Comparison of ENCODE assay signal across 27 cellular contexts in the genomic region with DNA sequence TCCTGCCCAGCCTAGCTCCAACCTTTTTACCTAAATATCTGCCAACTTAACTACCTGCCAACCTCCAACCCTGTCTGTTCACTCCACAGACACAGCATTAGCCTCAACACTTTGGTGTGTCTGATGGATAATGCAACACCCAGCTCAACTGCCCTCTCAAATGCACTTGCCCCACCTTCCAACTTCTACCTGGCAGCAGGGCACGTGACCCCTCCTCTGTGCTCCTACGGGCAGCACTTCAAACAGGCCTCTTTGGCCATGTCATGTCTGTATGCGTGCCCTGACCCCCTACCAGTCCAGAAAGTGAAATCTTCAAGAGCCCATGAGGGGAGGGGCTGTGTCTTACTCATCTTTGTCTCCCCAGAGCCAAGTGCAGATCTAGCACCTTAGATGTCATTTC. TPM values are rescaled to one million over a fixed set of nuclear protein-coding genes. Genes with fewer than 3 reads are reported as not detected.
A peak's percentile ranks its signal among the peaks of the same experiment; 100 is the strongest.
DNase-seq lines count a peak whose midpoint lies in the region; ATAC-seq and TF ChIP-seq lines count a peak whose summit lies in the region.
"Had no signal": no experiment of that assay in that cellular context is flagged by ENCODE, and none has a peak within 500 bp of the region (broad histone marks: within the 10 kb centered on the region; RNA-seq: fewer than 3 reads in every experiment).

No MANE protein-coding gene starts in this region.

- H3K27ac ChIP-seq in BLaER1 (no peak overlapping the region), gastroesophageal sphincter (no peak overlapping the region)
- H3K27ac ChIP-seq: left lung, WERI-Rb-1 had no signal

- H3K4me2 ChIP-seq in BLaER1, result peak overlapping the region; percentile 31; the same call in 1 of the 2 replicates

- ATAC-seq in activated CD8-positive, alpha-beta T cell treated with anti-CD3 and anti-CD28 coated beads, Interleukin-2, amount 10 ng/mL, durations not matched to agents 7 days and 5 days, result no peak
- no peak for ATAC-seq in naive thymus-derived CD8-positive, alpha-beta T cell
- ATAC-seq in gastroesophageal sphincter, result no peak
- no peak for ATAC-seq in GM21381 (IDR thresholded peaks at IDR 0.05; ENCODE audit: unreplicated experiment)
- ATAC-seq: left lung had no signal

- H3K4me3 ChIP-seq in BLaER1 (no peak overlapping the region), gastroesophageal sphincter (no peak overlapping the region), H7 (ENCODE audit: insufficient read depth, low read depth, low read length) (no peak overlapping the region)
- H3K4me3 ChIP-seq: left lung had no signal

- H3K9ac ChIP-seq in BLaER1, result no peak overlapping the region; the same call in 1 of the 2 replicates

- no peak for DNase-seq in activated CD4-positive, alpha-beta T cell treated with anti-CD3 and anti-CD28 coated beads, Interleukin-2, amount 10 ng/mL, durations not matched to agents 7 days and 5 days
- DNase-seq in activated CD4-positive, alpha-beta T cell treated with anti-CD3 and anti-CD28 coated beads, Interleukin-2, amount 50 U/mL, for 4 hours, result no peak
- no peak for DNase-seq in activated CD8-positive, alpha-beta T cell treated with anti-CD3 and anti-CD28 coated beads, Interleukin-2, amount 10 ng/mL, durations not matched to agents 7 days and 5 days
- DNase-seq in naive thymus-derived CD8-positive, alpha-beta T cell, result no peak
- DNase-seq in H7, result no peak
- DNase-seq: 8988T; activated CD4-positive, alpha-beta T cell treated with anti-CD3 and anti-CD28 coated beads for 48 hours; activated CD8-positive, alpha-beta memory T cell treated with anti-CD3 and anti-CD28 coated beads, Interleukin-2, amount 50 U/mL, for 4 hours; activated effector memory CD4-positive, alpha-beta T cell treated with Interleukin-2 at 50 U/mL for 16 hours; amniotic stem cell; cerebellar nuclear complex; dermis blood vessel endothelial cell; islet precursor cell; left lung; NCI-H146; NCI-H345; NCI-H69; Right ventricle myocardium superior; stimulated activated CD4-positive, alpha-beta T cell treated with anti-CD3 and anti-CD28 coated beads, Interleukin-4, amount 100 ng/mL, for 1 hour; substantia nigra; T1000; trophoblast cell; WERI-Rb-1 had no signal

- H3K36me3 ChIP-seq in BLaER1 (peaks cover 98% of the 10 kb centered on the region), gastroesophageal sphincter (peaks cover 4 to 100% of the 10 kb centered on the region in 2 donors), H7 (replicated peaks; ENCODE audit: control insufficient read depth, insufficient read depth, low read length) (peaks cover 15% of the 10 kb centered on the region)

- no peak for TF ChIP-seq POLR2A in gastroesophageal sphincter (IDR thresholded peaks at IDR 0.05)

- POLR2A ChIA-PET in activated CD4-positive, alpha-beta T cell treated with anti-CD3 and anti-CD28 coated beads, Interleukin-2, amount 10 ng/mL, durations not matched to agents 7 days and 5 days (lab: Charles Lee), result no interaction called here
- POLR2A ChIA-PET in activated CD8-positive, alpha-beta T cell treated with anti-CD3 and anti-CD28 coated beads, Interleukin-2, amount 10 ng/mL, durations not matched to agents 7 days and 5 days (lab: Charles Lee), result no interaction called here
- POLR2A ChIA-PET in naive thymus-derived CD8-positive, alpha-beta T cell (lab: Charles Lee), result no interaction called here

- H3K36me3 Mint-ChIP-seq in activated CD4-positive, alpha-beta T cell treated with anti-CD3 and anti-CD28 coated beads, Interleukin-2, amount 10 ng/mL, durations not matched to agents 7 days and 5 days (ENCODE audit: low read depth), result peaks cover 80% of the 10 kb centered on the region
- H3K36me3 Mint-ChIP-seq in activated CD8-positive, alpha-beta T cell treated with anti-CD3 and anti-CD28 coated beads, Interleukin-2, amount 10 ng/mL, durations not matched to agents 7 days and 5 days (ENCODE audit: low read depth), result peaks cover 78% of the 10 kb centered on the region
- H3K36me3 Mint-ChIP-seq in naive thymus-derived CD8-positive, alpha-beta T cell, result peaks cover 11 to 94% (median 31%) of the 10 kb centered on the region in 3 donors

- H3K27ac Mint-ChIP-seq in activated CD4-positive, alpha-beta T cell treated with anti-CD3 and anti-CD28 coated beads, Interleukin-2, amount 10 ng/mL, durations not matched to agents 7 days and 5 days, result peak overlapping the region; percentile 9
- H3K27ac Mint-ChIP-seq in activated CD8-positive, alpha-beta T cell treated with anti-CD3 and anti-CD28 coated beads, Interleukin-2, amount 10 ng/mL, durations not matched to agents 7 days and 5 days, result peak overlapping the region; percentile 13
- peak overlapping the region in 8 of 10 donors; percentile 45 to 90 (median 84) for H3K27ac Mint-ChIP-seq in naive thymus-derived CD8-positive, alpha-beta T cell

- no peaks in the 10 kb centered on the region for H3K9me3 Mint-ChIP-seq in activated CD4-positive, alpha-beta T cell treated with anti-CD3 and anti-CD28 coated beads, Interleukin-2, amount 10 ng/mL, durations not matched to agents 7 days and 5 days
- H3K9me3 Mint-ChIP-seq in activated CD8-positive, alpha-beta T cell treated with anti-CD3 and anti-CD28 coated beads, Interleukin-2, amount 10 ng/mL, durations not matched to agents 7 days and 5 days (ENCODE audit: insufficient read depth), result no peaks in the 10 kb centered on the region
- no peaks in the 10 kb centered on the region for H3K9me3 Mint-ChIP-seq in naive thymus-derived CD8-positive, alpha-beta T cell
- H3K9me3 Mint-ChIP-seq: brain had no signal

- no peaks in the 10 kb centered on the region for H3K27me3 ChIP-seq in BLaER1
- H3K27me3 ChIP-seq in gastroesophageal sphincter, result no peaks in the 10 kb centered on the region
- H3K27me3 ChIP-seq in H7 (ENCODE audit: control insufficient read depth, insufficient read depth, low read length), result no peaks in the 10 kb centered on the region
- H3K27me3 ChIP-seq: left lung had no signal

- CTCF ChIA-PET in activated CD4-positive, alpha-beta T cell treated with anti-CD3 and anti-CD28 coated beads, Interleukin-2, amount 10 ng/mL, durations not matched to agents 7 days and 5 days (lab: Charles Lee), result interaction anchor here (0.8 to 1.0 kb wide), 3 partner anchors 10 to 20 kb away, joined by 4 read pairs; no protein-coding TSS in a partner anchor
- CTCF ChIA-PET in activated CD8-positive, alpha-beta T cell treated with anti-CD3 and anti-CD28 coated beads, Interleukin-2, amount 10 ng/mL, durations not matched to agents 7 days and 5 days (lab: Charles Lee), result interaction anchor here (1.0 to 1.5 kb wide), 3 partner anchors 16 to 77 kb away, joined by 3 to 4 read pairs (median 3); no protein-coding TSS in a partner anchor

- no peak for TF ChIP-seq CTCF in gastroesophageal sphincter (IDR thresholded peaks at IDR 0.05)

- H4K20me1 ChIP-seq in BLaER1, result peaks cover 33% of the 10 kb centered on the region

- peaks cover 27% of the 10 kb centered on the region for H3K4me1 ChIP-seq in BLaER1
- no peaks in the 10 kb centered on the region for H3K4me1 ChIP-seq in gastroesophageal sphincter

- H3K4me1 Mint-ChIP-seq in activated CD4-positive, alpha-beta T cell treated with anti-CD3 and anti-CD28 coated beads, Interleukin-2, amount 10 ng/mL, durations not matched to agents 7 days and 5 days, result peaks cover 13% of the 10 kb centered on the region
- H3K4me1 Mint-ChIP-seq in activated CD8-positive, alpha-beta T cell treated with anti-CD3 and anti-CD28 coated beads, Interleukin-2, amount 10 ng/mL, durations not matched to agents 7 days and 5 days (ENCODE audit: low read depth), result peaks cover 6% of the 10 kb centered on the region
- peaks cover 13 to 33% (median 15%) of the 10 kb centered on the region in 4 donors for H3K4me1 Mint-ChIP-seq in naive thymus-derived CD8-positive, alpha-beta T cell
- H3K4me1 Mint-ChIP-seq: brain had no signal

- no peaks in the 10 kb centered on the region for H3K27me3 Mint-ChIP-seq in activated CD4-positive, alpha-beta T cell treated with anti-CD3 and anti-CD28 coated beads, Interleukin-2, amount 10 ng/mL, durations not matched to agents 7 days and 5 days
- H3K27me3 Mint-ChIP-seq in activated CD8-positive, alpha-beta T cell treated with anti-CD3 and anti-CD28 coated beads, Interleukin-2, amount 10 ng/mL, durations not matched to agents 7 days and 5 days (ENCODE audit: low read depth), result no peaks in the 10 kb centered on the region
- no peaks in the 10 kb centered on the region for H3K27me3 Mint-ChIP-seq in naive thymus-derived CD8-positive, alpha-beta T cell

- no peaks in the 10 kb centered on the region for H3K9me3 ChIP-seq in BLaER1
- H3K9me3 ChIP-seq in gastroesophageal sphincter, result no peaks in the 10 kb centered on the region
- H3K9me3 ChIP-seq: left lung had no signal

- 80 to 92% methylated on average over 2 to 3 of the region's 3 CpGs for WGBS in gastroesophageal sphincter (ENCODE audit: low coverage in 1 of 2), 2 donors

- TF ChIP-seq EP300 in gastroesophageal sphincter (IDR thresholded peaks at IDR 0.05), result no peak

- no peak overlapping the region for H3K4me3 Mint-ChIP-seq in activated CD4-positive, alpha-beta T cell treated with anti-CD3 and anti-CD28 coated beads, Interleukin-2, amount 10 ng/mL, durations not matched to agents 7 days and 5 days
- no peak overlapping the region for H3K4me3 Mint-ChIP-seq in activated CD8-positive, alpha-beta T cell treated with anti-CD3 and anti-CD28 coated beads, Interleukin-2, amount 10 ng/mL, durations not matched to agents 7 days and 5 days
- H3K4me3 Mint-ChIP-seq in naive thymus-derived CD8-positive, alpha-beta T cell, result peak overlapping the region in 1 of 10 donors; percentile 7
- H3K4me3 Mint-ChIP-seq: brain had no signal

RNA-seq across cellular contexts. Expression of gene RNF149, which starts 25.5 kb away (rescaled TPM):
- total RNA-seq in activated CD4-positive, alpha-beta T cell treated with anti-CD3 and anti-CD28 coated beads, Interleukin-2, amount 10 ng/mL, durations not matched to agents 7 days and 5 days, result 10 to 100 TPM; 66.3 to 74.2 TPM
- 10 to 100 TPM; 64.2 to 71.5 TPM for total RNA-seq in activated CD8-positive, alpha-beta T cell treated with anti-CD3 and anti-CD28 coated beads, Interleukin-2, amount 10 ng/mL, durations not matched to agents 7 days and 5 days
- total RNA-seq in naive thymus-derived CD8-positive, alpha-beta T cell, result 100 to 1,000 TPM; 108 to 114 TPM
- polyA plus RNA-seq in naive thymus-derived CD8-positive, alpha-beta T cell, result 10 to 100 TPM; 36.6 to 41.6 (median 39.0) TPM
- 10 to 100 TPM; 29.0 to 78.6 (median 44.4) TPM for total RNA-seq in gastroesophageal sphincter
- total RNA-seq in H7 (2014; rRNA removed; shearing (Covaris generic)), result 17.9 and 29.9 TPM in 2 replicates

RNA-seq across cellular contexts. Expression of gene CNOT11, which starts 30.3 kb away (rescaled TPM):
- 10 to 100 TPM; 65.1 to 80.7 TPM for total RNA-seq in activated CD4-positive, alpha-beta T cell treated with anti-CD3 and anti-CD28 coated beads, Interleukin-2, amount 10 ng/mL, durations not matched to agents 7 days and 5 days
- total RNA-seq in activated CD8-positive, alpha-beta T cell treated with anti-CD3 and anti-CD28 coated beads, Interleukin-2, amount 10 ng/mL, durations not matched to agents 7 days and 5 days, result 10 to 100 TPM; 64.4 to 64.7 TPM
- total RNA-seq in naive thymus-derived CD8-positive, alpha-beta T cell, result 10 to 100 TPM; 51.6 to 62.4 TPM
- polyA plus RNA-seq in naive thymus-derived CD8-positive, alpha-beta T cell, result 10 to 100 TPM; 64.2 to 69.3 (median 64.9) TPM
- 10 to 100 TPM; 26.8 to 36.7 (median 27.8) TPM for total RNA-seq in gastroesophageal sphincter
- total RNA-seq in H7 (2014; rRNA removed; shearing (Covaris generic)), result 68.6 and 72.6 TPM in 2 replicates

Comparison
In these comparisons a context has a peak if more than half of its experiments do, and no peak if none do; other contexts are left out.
1. H3K27ac Mint-ChIP-seq: peak in every context shown above with its lines; median percentile 84 in naive thymus-derived CD8-positive, alpha-beta T cell; 13 in activated CD8-positive, alpha-beta T cell treated with anti-CD3 and anti-CD28 coated beads, Interleukin-2, amount 10 ng/mL, durations not matched to agents 7 days and 5 days; 9 in activated CD4-positive, alpha-beta T cell treated with anti-CD3 and anti-CD28 coated beads, Interleukin-2, amount 10 ng/mL, durations not matched to agents 7 days and 5 days.